ENCODE assay signal across 26 cellular contexts in genomic region chr7:155775691-155776090, GRCh38. TPM values are rescaled to one million over a fixed set of nuclear protein-coding genes. Genes with fewer than 3 reads are reported as not detected.
A peak's percentile ranks its signal among the peaks of the same experiment; 100 is the strongest.
DNase-seq lines count a peak whose midpoint lies in the region; ATAC-seq, FAIRE-seq and TF ChIP-seq lines count a peak whose summit lies in the region.
"Had no signal": no experiment of that assay in that cellular context is flagged by ENCODE, and none has a peak within 500 bp of the region (broad histone marks: within the 10 kb centered on the region; RNA-seq: fewer than 3 reads in every experiment).

No MANE protein-coding gene starts in this region.

- H4K20me1 ChIP-seq in HepG2 (ENCODE audit: insufficient read depth, low read length), result peaks cover 7% of the 10 kb centered on the region; the same call in 1 of the 2 replicates

- no peak for ATAC-seq in HepG2
- no peak for ATAC-seq in right lobe of liver
- ATAC-seq in HG03025 (IDR thresholded peaks at IDR 0.05; ENCODE audit: low FRiP score, unreplicated experiment), result no peak
- ATAC-seq: A549 had no signal

- no peak for TF ChIP-seq RAD21 in HepG2 (CRISPR knock-in tag; IDR thresholded peaks at IDR 0.05)

- CTCF ChIA-PET in HepG2 (lab: Yijun Ruan, JAX; ENCODE audit: low intra/inter-chr PET ratio, low total read pairs), result no interaction called here

- H3K79me2 ChIP-seq in HepG2 (ENCODE audit: insufficient read depth, low read length), result no peaks in the 10 kb centered on the region

- H2AFZ ChIP-seq in HepG2 (ENCODE audit: low read length), result no peak overlapping the region

- TF ChIP-seq POLR2A in HepG2 (IDR thresholded peaks at IDR 0.05; ENCODE audit: insufficient read depth in 1 of 2, low read depth in 2 of 2, low read length in 2 of 2) (no peak), right lobe of liver (IDR thresholded peaks at IDR 0.05) (no peak), stomach (IDR thresholded peaks at IDR 0.05) (no peak)

- FAIRE-seq in HepG2 (lab: Jason Lieb, UNC), result no peak
- FAIRE-seq: A549, D721Med, G401.6, GM12892, GM19239, H54 had no signal

- H3K36me3 ChIP-seq in HepG2 (replicated peaks in 1 of 2; ENCODE audit: control insufficient read depth in 1 of 2, insufficient read depth in 2 of 2, low read length in 2 of 2) (peaks cover 25 to 86% of the 10 kb centered on the region in 2 experiments), right lobe of liver (peaks cover 0 to 70% (median 33%) of the 10 kb centered on the region in 4 donors), stomach (peaks cover 27 to 100% (median 97%) of the 10 kb centered on the region in 4 donors)

- no peak overlapping the region for H3K27ac ChIP-seq in HepG2 (ENCODE audit: extremely low read length, insufficient read depth, low read length)
- no peak overlapping the region for H3K27ac ChIP-seq in right lobe of liver
- peak overlapping the region in 1 of 5 donors; percentile 61 for H3K27ac ChIP-seq in stomach
- H3K27ac ChIP-seq: A549; BLaER1 treated with 17β-estradiol and CSF1 and Interleukin-3, amounts not matched to agents 10 nM and 100 nM had no signal

- in situ Hi-C loops in HepG2 (cut with HindIII; ENCODE audit: extremely low pct_ligation_motif_present, low pct_unique_long_range_greater_than_20kb), result no loop called here
- in situ Hi-C loops in astrocyte of the spinal cord (cut with HindIII; ENCODE audit: low sequenced_read_pairs), result no loop called here

- TF ChIP-seq CTCF in HepG2 (CRISPR knock-in tag; IDR thresholded peaks at IDR 0.05) (no peak), right lobe of liver (IDR thresholded peaks at IDR 0.05) (no peak), astrocyte of the spinal cord (IDR thresholded peaks at IDR 0.05; ENCODE audit: low read depth, low read length) (no peak), fibroblast of mammary gland (conservative IDR thresholded peaks at IDR 0.05; ENCODE audit: control insufficient read depth, insufficient read depth, low read depth, low read length) (no peak), stomach (IDR thresholded peaks at IDR 0.05) (no peak)

- H3K4me3 ChIP-seq in HepG2 (replicated peaks in 1 of 3; ENCODE audit: insufficient read depth in 1 of 3, low read depth in 2 of 3, low read length in 3 of 3), result no peak overlapping the region
- no peak overlapping the region for H3K4me3 ChIP-seq in right lobe of liver
- H3K4me3 ChIP-seq in astrocyte of the spinal cord (ENCODE audit: low read depth, low read length), result no peak overlapping the region
- H3K4me3 ChIP-seq in fibroblast of mammary gland (ENCODE audit: control insufficient read depth, low read depth, low read length), result no peak overlapping the region
- H3K4me3 ChIP-seq in stomach, result no peak overlapping the region
- H3K4me3 ChIP-seq: A549; BLaER1 treated with 17β-estradiol and CSF1 and Interleukin-3, amounts not matched to agents 10 nM and 100 nM had no signal

- POLR2A ChIA-PET in HepG2 (lab: Yijun Ruan, JAX), result no interaction called here

- no peaks in the 10 kb centered on the region for H3K27me3 ChIP-seq in HepG2 (ENCODE audit: control insufficient read depth in 1 of 2, insufficient read depth in 2 of 2, low read length in 2 of 2)
- H3K27me3 ChIP-seq in right lobe of liver, result no peaks in the 10 kb centered on the region
- H3K27me3 ChIP-seq in stomach, result no peaks in the 10 kb centered on the region
- H3K27me3 ChIP-seq: BE2C; BLaER1 treated with 17β-estradiol and CSF1 and Interleukin-3, amounts not matched to agents 10 nM and 100 nM had no signal

- H3K9me3 ChIP-seq in HepG2 (ENCODE audit: low read length), result no peaks in the 10 kb centered on the region
- no peaks in the 10 kb centered on the region for H3K9me3 ChIP-seq in right lobe of liver
- no peaks in the 10 kb centered on the region for H3K9me3 ChIP-seq in stomach
- H3K9me3 ChIP-seq: A549; BE2C; BLaER1 treated with 17β-estradiol and CSF1 and Interleukin-3, amounts not matched to agents 10 nM and 100 nM had no signal

- no peak overlapping the region for H3K9ac ChIP-seq in HepG2 (ENCODE audit: insufficient read depth, low read depth, low read length)
- H3K9ac ChIP-seq: BLaER1 treated with 17β-estradiol and CSF1 and Interleukin-3, amounts not matched to agents 10 nM and 100 nM had no signal

- H3K4me1 ChIP-seq in HepG2 (ENCODE audit: insufficient read depth, low read length), result peaks cover 18% of the 10 kb centered on the region
- H3K4me1 ChIP-seq in right lobe of liver, result peaks cover 0 to 13% (median 0%) of the 10 kb centered on the region in 4 donors
- no peaks in the 10 kb centered on the region for H3K4me1 ChIP-seq in stomach
- H3K4me1 ChIP-seq: A549, BE2C had no signal

- BruUV-seq in HepG2 (replicated peaks; lab: Mats Ljungman, UMichigan), result no TSS peak

- H3K4me2 ChIP-seq in HepG2 (ENCODE audit: low read depth, low read length), result no peak overlapping the region
- H3K4me2 ChIP-seq: A549; BLaER1 treated with 17β-estradiol and CSF1 and Interleukin-3, amounts not matched to agents 10 nM and 100 nM had no signal

- TF ChIP-seq EP300 in HepG2 (IDR thresholded peaks at IDR 0.05; ENCODE audit: low read depth in 2 of 2, low read length in 2 of 2), result no peak
- no peak for TF ChIP-seq EP300 in HepG2 (CRISPR knock-in tag; IDR thresholded peaks at IDR 0.05; ENCODE audit: borderline replicate concordance)
- no peak for TF ChIP-seq EP300 in stomach (IDR thresholded peaks at IDR 0.05)

- intact Hi-C loops in HepG2 (cut with micrococcal nuclease; ENCODE audit: unreplicated experiment), result no loop called here
- intact Hi-C loops in right lobe of liver (cut with DNase I), result no loop called here
- intact Hi-C loops in stomach (cut with DNase I; ENCODE audit: low total_unique reads), result no loop called here

- 95% methylated on average over 7 of the region's 7 CpGs for WGBS in HepG2 (ENCODE audit: low lambda C conversion rate)
- 93% methylated on average over 2 of the region's 7 CpGs for WGBS in right lobe of liver (ENCODE audit: insufficient coverage, low coverage, low lambda C conversion rate, missing lambda C conversion rate)
- 90 to 93% (median 91%) methylated on average over 7 of the region's 7 CpGs for WGBS in stomach, 5 donors

- no peak for DNase-seq in HepG2 (ENCODE audit: low spot score)
- DNase-seq in right lobe of liver, result no peak
- DNase-seq in astrocyte of the spinal cord (ENCODE audit: low read depth, low spot score), result peak; percentile 22
- peak; percentile 54 for DNase-seq in fibroblast of mammary gland (ENCODE audit: low read depth)
- peak; percentile 15 for DNase-seq in stomach
- no peak for DNase-seq in NCI-H446 treated with DMSO at 0.1 percent for 48 hours (lab: John Stamatoyannopoulos, UW)
- DNase-seq in DMS53 treated with DMSO at 0.1 percent for 48 hours (lab: John Stamatoyannopoulos, UW; ENCODE audit: unreplicated experiment), result no peak
- DNase-seq: 8988T; ACHN; AML-193; BE2C; CD4-positive, alpha-beta T cell; CD8-positive, alpha-beta memory T cell; DMS 273 treated with DMSO at 0.1 percent for 48 hours; DMS79 treated with DMSO at 0.1 percent for 48 hours; GOT3; HCEC 1CT had no signal

TF ChIP-seq in HepG2, 621 proteins besides CTCF, POLR2A, EP300 and RAD21:
- TF ChIP-seq ZNF292 (CRISPR knock-in tag; IDR thresholded peaks at IDR 0.05; ENCODE audit: borderline replicate concordance, low read depth) (no peak), RBM22 (optimal IDR thresholded peaks at IDR 0.05; ENCODE audit: low read length) (peak; percentile 83)

RNA-seq across cellular contexts. Expression of gene SHH, which starts 36.6 kb away (rescaled TPM):
- 1.7 and 1.9 TPM in 2 replicates for total RNA-seq in HepG2 (2016; rRNA removed; fragmentation: Illumina TruSeq; extraction: Trizol)
- total RNA-seq in HepG2 (2016; cell fraction: cytosol; rRNA removed; fragmentation: Illumina TruSeq; extraction: Trizol; ENCODE audit: low read depth), result 0.10 and 0.53 TPM in 2 replicates
- 1.3 and 2.2 TPM in 2 replicates for total RNA-seq in HepG2 (2016; cell fraction: insoluble cytoplasmic fraction; rRNA removed; fragmentation: Illumina TruSeq; extraction: Trizol)
- 0.80 and 1.6 TPM in 2 replicates for total RNA-seq in HepG2 (2016; cell fraction: membrane; rRNA removed; fragmentation: Illumina TruSeq; extraction: Trizol)
- 1.3 TPM in 2 replicates for total RNA-seq in HepG2 (2016; cell fraction: nucleus; rRNA removed; fragmentation: Illumina TruSeq; extraction: Trizol)
- 3.4 and 4.9 TPM in 2 replicates for polyA plus RNA-seq in HepG2 (2011; rRNA removed)
- polyA plus RNA-seq in HepG2 (2011; cell fraction: cytosol; rRNA removed), result 1.9 and 3.3 TPM in 2 replicates
- polyA plus RNA-seq in HepG2 (2011; cell fraction: nucleus; rRNA removed), result 12.2 and 16.4 TPM in 2 replicates
- 3.5 and 6.3 TPM in 2 replicates for polyA plus RNA-seq in HepG2 (2012)
- 0.17 TPM in 2 replicates for polyA plus RNA-seq in HepG2 (2016; cell fraction: cytosol; fragmentation: Illumina TruSeq; extraction: Trizol; ENCODE audit: low read depth)
- polyA plus RNA-seq in HepG2 (2016; cell fraction: insoluble cytoplasmic fraction; fragmentation: Illumina TruSeq; extraction: Trizol; ENCODE audit: low read depth), result 1.8 and 2.1 TPM in 2 replicates
- polyA plus RNA-seq in HepG2 (2016; cell fraction: membrane; fragmentation: Illumina TruSeq; extraction: Trizol; ENCODE audit: low read depth), result 0.12 and 0.47 TPM in 2 replicates
- 3.9 and 4.1 TPM in 2 replicates for polyA plus RNA-seq in HepG2 (2016; cell fraction: nucleus; fragmentation: Illumina TruSeq; extraction: Trizol; ENCODE audit: insufficient read depth, low read depth)
- polyA minus RNA-seq in HepG2 (2011; rRNA and poly(A)+ RNA removed; ENCODE audit: low replicate concordance), result 9.0 TPM in 1 of 2 replicates, not detected in the other
- polyA minus RNA-seq in HepG2 (2011; cell fraction: cytosol; rRNA and poly(A)+ RNA removed), result 4.0 and 5.5 TPM in 2 replicates
- 4.5 and 5.2 TPM in 2 replicates for polyA minus RNA-seq in HepG2 (2011; cell fraction: nucleus; rRNA and poly(A)+ RNA removed)
- total RNA-seq in right lobe of liver, result 10 to 100 TPM in 4 of 6 experiments, 1 to 10 TPM in 2; 6.8 to 18.6 (median 12.4) TPM
- total RNA-seq in stomach, result 10 to 100 TPM in 1 of 5 donors, 1 to 10 TPM in 1, under 1 TPM in 3; 0.29 to 11.0 (median 0.89) TPM
- 1 to 10 TPM; 1.9 to 3.5 (median 2.3) TPM for polyA plus RNA-seq in stomach
- total RNA-seq: CD4-positive, alpha-beta T cell; CD8-positive, alpha-beta memory T cell had no signal
- polyA plus RNA-seq: CD14-positive monocyte; CD8-positive, alpha-beta memory T cell had no signal

Comparison
In these comparisons a context has a peak if more than half of its experiments do, and no peak if none do; other contexts are left out.
1. DNase-seq: peak in astrocyte of the spinal cord (single experiment), fibroblast of mammary gland (single experiment) and stomach (single experiment); none in HepG2 (single experiment), right lobe of liver (0 of 3), NCI-H446 treated with DMSO at 0.1 percent for 48 hours (single experiment) and DMS53 treated with DMSO at 0.1 percent for 48 hours (single experiment).